In genomic region chr10:98445200-98445812, GRCh38 we compare ENCODE assay signal across 9 cellular contexts. TPM values are rescaled to one million over a fixed set of nuclear protein-coding genes. Genes with fewer than 3 reads are reported as not detected.
A peak's percentile ranks its signal among the peaks of the same experiment; 100 is the strongest.
DNase-seq lines count a peak whose midpoint lies in the region; ATAC-seq and TF ChIP-seq lines count a peak whose summit lies in the region.
"Had no signal": no experiment of that assay in that cellular context is flagged by ENCODE, and none has a peak within 500 bp of the region (broad histone marks: within the 10 kb centered on the region; RNA-seq: fewer than 3 reads in every experiment).

No MANE protein-coding gene starts in this region.

- H3K4me3 Mint-ChIP-seq in activated CD4-positive, alpha-beta T cell treated with anti-CD3 and anti-CD28 coated beads, Interleukin-2, amount 10 ng/mL, durations not matched to agents 24 days and 14 days, result peak overlapping the region; percentile 95
- H3K4me3 Mint-ChIP-seq in activated CD8-positive, alpha-beta T cell treated with anti-CD3 and anti-CD28 coated beads, Interleukin-2, amount 10 ng/mL, durations not matched to agents 7 days and 5 days, result peak overlapping the region; percentile 95

- no peak for TF ChIP-seq POLR2A in stomach (IDR thresholded peaks at IDR 0.05)

- TF ChIP-seq EP300 in stomach (IDR thresholded peaks at IDR 0.05), result no peak

- no peak overlapping the region for H3K4me3 ChIP-seq in hepatocyte
- peak overlapping the region in 3 of 4 donors; percentile 73 to 93 (median 77) for H3K4me3 ChIP-seq in stomach

- no peak for ATAC-seq in activated CD8-positive, alpha-beta T cell treated with anti-CD3 and anti-CD28 coated beads, Interleukin-2, amount 10 ng/mL, durations not matched to agents 7 days and 5 days
- no peak for ATAC-seq in HG03565 (IDR thresholded peaks at IDR 0.05; ENCODE audit: unreplicated experiment)

- POLR2A ChIA-PET in activated CD8-positive, alpha-beta T cell treated with anti-CD3 and anti-CD28 coated beads, Interleukin-2, amount 10 ng/mL, durations not matched to agents 7 days and 5 days (lab: Charles Lee), result interaction anchor here (1.0 to 1.5 kb wide), 3 partner anchors 10 to 311 kb away, joined by 3 to 4 read pairs (median 4); partner anchors contain the start of gene R3HCC1L
- POLR2A ChIA-PET in HEK293T (lab: Yijun Ruan, JAX), result no interaction called here

- H3K27ac ChIP-seq in hepatocyte (no peak overlapping the region), stomach (peak overlapping the region in 4 of 5 donors; percentile 88 to 99 (median 93))

- H3K9me2 ChIP-seq in hepatocyte (replicated peaks; ENCODE audit: insufficient read depth), result no peaks in the 10 kb centered on the region

- no peaks in the 10 kb centered on the region for H3K27me3 ChIP-seq in hepatocyte
- H3K27me3 ChIP-seq in stomach, result no peaks in the 10 kb centered on the region

- intact Hi-C loops in activated CD4-positive, alpha-beta T cell treated with anti-CD3 and anti-CD28 coated beads, Interleukin-2, amount 10 ng/mL, durations not matched to agents 24 days and 14 days (cut with micrococcal nuclease), result no loop called here
- intact Hi-C loops in stomach (cut with DNase I; ENCODE audit: low total_unique reads), result no loop called here

- H3K4me1 ChIP-seq in hepatocyte (ENCODE audit: insufficient read depth) (no peaks in the 10 kb centered on the region), stomach (peaks cover 3 to 48% (median 26%) of the 10 kb centered on the region in 4 donors)

- no peaks in the 10 kb centered on the region for H3K9me3 Mint-ChIP-seq in activated CD4-positive, alpha-beta T cell treated with anti-CD3 and anti-CD28 coated beads, Interleukin-2, amount 10 ng/mL, durations not matched to agents 24 days and 14 days
- no peaks in the 10 kb centered on the region for H3K9me3 Mint-ChIP-seq in activated CD8-positive, alpha-beta T cell treated with anti-CD3 and anti-CD28 coated beads, Interleukin-2, amount 10 ng/mL, durations not matched to agents 7 days and 5 days (ENCODE audit: insufficient read depth)

- H3K79me2 ChIP-seq in hepatocyte, result peaks cover 14% of the 10 kb centered on the region

- no peak for DNase-seq in activated CD4-positive, alpha-beta T cell treated with anti-CD3 and anti-CD28 coated beads, Interleukin-2, amount 10 ng/mL, durations not matched to agents 24 days and 14 days
- DNase-seq in activated CD4-positive, alpha-beta T cell treated with anti-CD3 and anti-CD28 coated beads for 4 hours, result no peak
- DNase-seq in activated CD8-positive, alpha-beta T cell treated with anti-CD3 and anti-CD28 coated beads, Interleukin-2, amount 10 ng/mL, durations not matched to agents 7 days and 5 days, result no peak
- no peak for DNase-seq in hepatocyte (ENCODE audit: low spot score)
- no peak for DNase-seq in stomach
- no peak for DNase-seq in amniotic stem cell (lab: John Stamatoyannopoulos, UW)
- no peak for DNase-seq in HEK293T (ENCODE audit: extremely low spot score)
- DNase-seq: KG1 had no signal

- CTCF ChIA-PET in activated CD8-positive, alpha-beta T cell treated with anti-CD3 and anti-CD28 coated beads, Interleukin-2, amount 10 ng/mL, durations not matched to agents 7 days and 5 days (lab: Charles Lee), result no interaction called here
- CTCF ChIA-PET in HEK293T (lab: Yijun Ruan, JAX), result no interaction called here

- no peaks in the 10 kb centered on the region for H3K36me3 ChIP-seq in hepatocyte (replicated peaks; ENCODE audit: insufficient read depth, low read depth)
- H3K36me3 ChIP-seq in stomach, result peaks cover 26 to 52% (median 50%) of the 10 kb centered on the region in 4 donors

- H3K4me1 Mint-ChIP-seq in activated CD4-positive, alpha-beta T cell treated with anti-CD3 and anti-CD28 coated beads, Interleukin-2, amount 10 ng/mL, durations not matched to agents 24 days and 14 days, result peaks cover 28% of the 10 kb centered on the region
- H3K4me1 Mint-ChIP-seq in activated CD8-positive, alpha-beta T cell treated with anti-CD3 and anti-CD28 coated beads, Interleukin-2, amount 10 ng/mL, durations not matched to agents 7 days and 5 days (ENCODE audit: low read depth), result peaks cover 39% of the 10 kb centered on the region

- H3K36me3 Mint-ChIP-seq in activated CD4-positive, alpha-beta T cell treated with anti-CD3 and anti-CD28 coated beads, Interleukin-2, amount 10 ng/mL, durations not matched to agents 24 days and 14 days (ENCODE audit: low read depth), result peaks cover 41% of the 10 kb centered on the region
- peaks cover 36% of the 10 kb centered on the region for H3K36me3 Mint-ChIP-seq in activated CD8-positive, alpha-beta T cell treated with anti-CD3 and anti-CD28 coated beads, Interleukin-2, amount 10 ng/mL, durations not matched to agents 7 days and 5 days (ENCODE audit: low read depth)

- no peaks in the 10 kb centered on the region for H3K9me3 ChIP-seq in hepatocyte (ENCODE audit: low read depth)
- no peaks in the 10 kb centered on the region for H3K9me3 ChIP-seq in stomach

- no peak overlapping the region for H2AFZ ChIP-seq in hepatocyte

- WGBS in hepatocyte (ENCODE audit: low lambda C conversion rate, missing lambda C conversion rate), result 91% methylated on average over 10 of the region's 10 CpGs
- WGBS in stomach, 5 donors, result 71 to 84% (median 80%) methylated on average over 9 to 10 of the region's 10 CpGs

- H4K20me1 ChIP-seq in hepatocyte (ENCODE audit: insufficient read depth, poor library complexity, severe bottlenecking), result no peaks in the 10 kb centered on the region

- peak overlapping the region; percentile 90 for H3K27ac Mint-ChIP-seq in activated CD4-positive, alpha-beta T cell treated with anti-CD3 and anti-CD28 coated beads, Interleukin-2, amount 10 ng/mL, durations not matched to agents 24 days and 14 days
- H3K27ac Mint-ChIP-seq in activated CD8-positive, alpha-beta T cell treated with anti-CD3 and anti-CD28 coated beads, Interleukin-2, amount 10 ng/mL, durations not matched to agents 7 days and 5 days, result peak overlapping the region; percentile 92

- peak overlapping the region; percentile 93 for H3K4me2 ChIP-seq in hepatocyte

- H3K27me3 Mint-ChIP-seq in activated CD4-positive, alpha-beta T cell treated with anti-CD3 and anti-CD28 coated beads, Interleukin-2, amount 10 ng/mL, durations not matched to agents 24 days and 14 days, result peaks cover 10% of the 10 kb centered on the region
- H3K27me3 Mint-ChIP-seq in activated CD8-positive, alpha-beta T cell treated with anti-CD3 and anti-CD28 coated beads, Interleukin-2, amount 10 ng/mL, durations not matched to agents 7 days and 5 days (ENCODE audit: low read depth), result peaks cover 3% of the 10 kb centered on the region

- no peak for TF ChIP-seq CTCF in hepatocyte (IDR thresholded peaks at IDR 0.05; ENCODE audit: poor library complexity)
- TF ChIP-seq CTCF in stomach (IDR thresholded peaks at IDR 0.05), result no peak

TF ChIP-seq in HEK293T, 16 proteins besides CTCF, POLR2A, EP300 and RAD21:
- no peak for TF ChIP-seq NFRKB (IDR thresholded peaks at IDR 0.05)
- TF ChIP-seq TARDBP (IDR thresholded peaks at IDR 0.05), result no peak
- no peak for TF ChIP-seq FOXM1 (IDR thresholded peaks at IDR 0.05; ENCODE audit: borderline replicate concordance)
- no peak for TF ChIP-seq HDGF (IDR thresholded peaks at IDR 0.05; ENCODE audit: borderline replicate concordance)
- no peak for TF ChIP-seq LEF1 (IDR thresholded peaks at IDR 0.05; ENCODE audit: borderline replicate concordance)
- no peak for TF ChIP-seq ELF4 (IDR thresholded peaks at IDR 0.05)
- no peak for TF ChIP-seq PKNOX1 (IDR thresholded peaks at IDR 0.05)
- no peak for TF ChIP-seq ARNT (IDR thresholded peaks at IDR 0.05)
- TF ChIP-seq FOXK2 (IDR thresholded peaks at IDR 0.05), result no peak
- no peak for TF ChIP-seq CTBP1 (IDR thresholded peaks at IDR 0.05; ENCODE audit: borderline replicate concordance)
- no peak for TF ChIP-seq BHLHE40 (IDR thresholded peaks at IDR 0.05; ENCODE audit: borderline replicate concordance)
- TF ChIP-seq L3MBTL2 (conservative IDR thresholded peaks at IDR 0.05), result no peak

RNA-seq across cellular contexts. Expression of gene HPS1, which starts 1.4 kb away (rescaled TPM):
- 58.6 and 61.5 TPM in 2 replicates for total RNA-seq in activated CD4-positive, alpha-beta T cell treated with anti-CD3 and anti-CD28 coated beads, Interleukin-2, amount 10 ng/mL, durations not matched to agents 24 days and 14 days
- 10 to 100 TPM; 85.2 to 91.9 TPM for total RNA-seq in activated CD8-positive, alpha-beta T cell treated with anti-CD3 and anti-CD28 coated beads, Interleukin-2, amount 10 ng/mL, durations not matched to agents 7 days and 5 days
- total RNA-seq in hepatocyte, result 40.8 and 41.2 TPM in 2 replicates
- polyA plus RNA-seq in hepatocyte, result 98.5 and 104 TPM in 2 replicates
- total RNA-seq in stomach, result 100 to 1,000 TPM in 2 of 5 donors, 10 to 100 TPM in 3; 15.1 to 140 (median 89.1) TPM
- 10 to 100 TPM; 30.7 to 49.8 (median 37.3) TPM for polyA plus RNA-seq in stomach

RNA-seq across cellular contexts. Expression of gene PYROXD2, which starts 30.3 kb away (rescaled TPM):
- total RNA-seq in activated CD4-positive, alpha-beta T cell treated with anti-CD3 and anti-CD28 coated beads, Interleukin-2, amount 10 ng/mL, durations not matched to agents 24 days and 14 days, result 2.3 and 4.3 TPM in 2 replicates
- 1 to 10 TPM; 8.3 to 9.3 TPM for total RNA-seq in activated CD8-positive, alpha-beta T cell treated with anti-CD3 and anti-CD28 coated beads, Interleukin-2, amount 10 ng/mL, durations not matched to agents 7 days and 5 days
- total RNA-seq in hepatocyte (3.5 and 9.7 TPM in 2 replicates), stomach (10 to 100 TPM in 3 of 5 donors, 1 to 10 TPM in 2; 3.5 to 33.5 (median 13.2) TPM)
- polyA plus RNA-seq in hepatocyte (11.6 and 13.0 TPM in 2 replicates), stomach (1 to 10 TPM; 2.4 to 9.7 (median 3.5) TPM)
